In genomic region chr1:64687725-64688285, GRCh38 we compare ENCODE assay signal across 14 cellular contexts. TPM values are rescaled to one million over a fixed set of nuclear protein-coding genes. Genes with fewer than 3 reads are reported as not detected.
A peak's percentile ranks its signal among the peaks of the same experiment; 100 is the strongest.
DNase-seq lines count a peak whose midpoint lies in the region; ATAC-seq, FAIRE-seq and TF ChIP-seq lines count a peak whose summit lies in the region.
"Had no signal": no experiment of that assay in that cellular context is flagged by ENCODE, and none has a peak within 500 bp of the region (broad histone marks: within the 10 kb centered on the region; RNA-seq: fewer than 3 reads in every experiment).

No MANE protein-coding gene starts in this region.

- H3K27me3 Mint-ChIP-seq in HFFc6 (ENCODE audit: insufficient read depth), result peaks cover 2% of the 10 kb centered on the region; the same call in 1 of the 2 replicates
- H3K27me3 Mint-ChIP-seq in type B pancreatic cell, result no peaks in the 10 kb centered on the region
- H3K27me3 Mint-ChIP-seq: activated B cell treated with CpG ODN at 0.5 μM for 24 hours; activated naive CD8-positive, alpha-beta T cell treated with anti-CD3 and anti-CD28 coated beads, Interleukin-2, amount 10 ng/mL, durations not matched to agents 7 days and 5 days; CD8-positive, alpha-beta memory T cell had no signal

- H3K4me1 ChIP-seq in RWPE2 (ENCODE audit: insufficient read depth, poor library complexity, severe bottlenecking) (no peaks in the 10 kb centered on the region), psoas muscle (no peaks in the 10 kb centered on the region)

- peak; percentile 37 for DNase-seq in HFFc6
- DNase-seq in RWPE2 (ENCODE audit: low spot score), result no peak
- peak; percentile 58 for DNase-seq in fibroblast of pulmonary artery (ENCODE audit: low read depth)
- peak; percentile 21 to 48 for DNase-seq in psoas muscle
- no peak for DNase-seq in GM19239 (ENCODE audit: insufficient read length, low spot score)
- no peak for DNase-seq in HUDEP-2 (lab: John Stamatoyannopoulos, UW; ENCODE audit: unreplicated experiment in 76 of 76)
- DNase-seq in type B pancreatic cell (ENCODE audit: extremely low spot score, unreplicated experiment), result no peak
- DNase-seq: activated B cell treated with CpG ODN at 0.5 μM for 24 hours; activated naive CD8-positive, alpha-beta T cell treated with anti-CD3 and anti-CD28 coated beads, Interleukin-2, amount 10 ng/mL, durations not matched to agents 7 days and 5 days; CD8-positive, alpha-beta memory T cell; NCI-H2227 treated with DMSO at 0.1 percent for 48 hours had no signal

- ATAC-seq in RWPE2 (ENCODE audit: low read depth) (peak; percentile 33; the same call in 1 of the 3 replicates), psoas muscle (no peak), HG02840 (IDR thresholded peaks at IDR 0.05; ENCODE audit: low FRiP score, unreplicated experiment) (no peak)

- peak overlapping the region; percentile 66 for H3K27ac Mint-ChIP-seq in HFFc6
- no peak overlapping the region for H3K27ac Mint-ChIP-seq in type B pancreatic cell
- H3K27ac Mint-ChIP-seq: activated B cell treated with CpG ODN at 0.5 μM for 24 hours; activated naive CD8-positive, alpha-beta T cell treated with anti-CD3 and anti-CD28 coated beads, Interleukin-2, amount 10 ng/mL, durations not matched to agents 7 days and 5 days had no signal

- peaks cover 34% of the 10 kb centered on the region for H3K4me1 Mint-ChIP-seq in HFFc6 (ENCODE audit: low read depth)
- peaks cover 10% of the 10 kb centered on the region for H3K4me1 Mint-ChIP-seq in type B pancreatic cell (ENCODE audit: unreplicated experiment)
- H3K4me1 Mint-ChIP-seq: activated B cell treated with CpG ODN at 0.5 μM for 24 hours; CD8-positive, alpha-beta memory T cell had no signal

- H3K36me3 ChIP-seq in RWPE2 (ENCODE audit: low read depth) (no peaks in the 10 kb centered on the region), psoas muscle (ENCODE audit: insufficient read depth in 1 of 2, low read depth in 1 of 2) (peaks cover 0 to 18% of the 10 kb centered on the region in 2 donors)

- H3K9me3 ChIP-seq in RWPE2 (ENCODE audit: severe bottlenecking), result no peaks in the 10 kb centered on the region
- H3K9me3 ChIP-seq in psoas muscle, result no peaks in the 10 kb centered on the region
- H3K9me3 ChIP-seq: tibial artery had no signal

- H3K4me3 Mint-ChIP-seq in HFFc6, result no peak overlapping the region
- no peak overlapping the region for H3K4me3 Mint-ChIP-seq in type B pancreatic cell
- H3K4me3 Mint-ChIP-seq: activated B cell treated with CpG ODN at 0.5 μM for 24 hours; activated naive CD8-positive, alpha-beta T cell treated with anti-CD3 and anti-CD28 coated beads, Interleukin-2, amount 10 ng/mL, durations not matched to agents 7 days and 5 days; CD8-positive, alpha-beta memory T cell had no signal

- H3K27me3 ChIP-seq in RWPE2 (ENCODE audit: insufficient read depth, poor library complexity, severe bottlenecking), result no peaks in the 10 kb centered on the region
- H3K27me3 ChIP-seq in psoas muscle (ENCODE audit: insufficient read depth in 3 of 3, low read length in 2 of 3), result no peaks in the 10 kb centered on the region
- H3K27me3 ChIP-seq: dorsolateral prefrontal cortex, tibial artery had no signal

- H3K27ac ChIP-seq in RWPE2 (ENCODE audit: poor library complexity, severe bottlenecking) (no peak overlapping the region), psoas muscle (no peak overlapping the region)
- H3K27ac ChIP-seq: tibial artery had no signal

- H3K36me3 Mint-ChIP-seq in HFFc6 (ENCODE audit: low read depth) (no peaks in the 10 kb centered on the region), type B pancreatic cell (peaks cover 22% of the 10 kb centered on the region)
- H3K36me3 Mint-ChIP-seq: activated naive CD8-positive, alpha-beta T cell treated with anti-CD3 and anti-CD28 coated beads, Interleukin-2, amount 10 ng/mL, durations not matched to agents 7 days and 5 days; CD8-positive, alpha-beta memory T cell had no signal

- no peaks in the 10 kb centered on the region for H3K9me3 Mint-ChIP-seq in HFFc6
- H3K9me3 Mint-ChIP-seq in type B pancreatic cell, result no peaks in the 10 kb centered on the region
- H3K9me3 Mint-ChIP-seq: activated B cell treated with CpG ODN at 0.5 μM for 24 hours; activated naive CD8-positive, alpha-beta T cell treated with anti-CD3 and anti-CD28 coated beads, Interleukin-2, amount 10 ng/mL, durations not matched to agents 7 days and 5 days had no signal

- 78 to 81% (median 80%) methylated on average over 3 of the region's 3 CpGs for WGBS in psoas muscle, 3 donors

- FAIRE-seq in GM19239 (lab: Jason Lieb, UNC), result no peak

- H3K4me3 ChIP-seq in RWPE2 (ENCODE audit: severe bottlenecking), result no peak overlapping the region
- no peak overlapping the region for H3K4me3 ChIP-seq in fibroblast of pulmonary artery (replicated peaks; ENCODE audit: low read depth, low read length)
- no peak overlapping the region for H3K4me3 ChIP-seq in psoas muscle
- H3K4me3 ChIP-seq: dorsolateral prefrontal cortex, tibial artery had no signal

- TF ChIP-seq CTCF in HFFc6 (IDR thresholded peaks at IDR 0.05) (no peak), RWPE2 (IDR thresholded peaks at IDR 0.05; ENCODE audit: poor library complexity, severe bottlenecking) (no peak), fibroblast of pulmonary artery (IDR thresholded peaks at IDR 0.05; ENCODE audit: low read length, missing control alignments) (no peak), psoas muscle (IDR thresholded peaks at IDR 0.05) (no peak), type B pancreatic cell (conservative IDR thresholded peaks at IDR 0.05) (no peak)

- intact Hi-C loops in psoas muscle (cut with DNase I), result loop anchor here (2.0 to 10.0 kb wide), 5 partner anchors 54 to 994 kb away; no protein-coding TSS in a partner anchor

RNA-seq across cellular contexts. Expression of gene RAVER2, which starts 57.1 kb away (rescaled TPM):
- 1 to 10 TPM; 1.8 to 2.8 (median 2.3) TPM for total RNA-seq in HFFc6 (2021; fragmentation: NEBNext Ultra II Directional; extraction: Animal tissue kit (Norgen Biotek cat#: 25700))
- total RNA-seq in psoas muscle, result 10 to 100 TPM in 2 of 4 donors, 1 to 10 TPM in 2; 6.7 to 12.3 (median 10.2) TPM
- polyA plus RNA-seq in psoas muscle, result 1 to 10 TPM; 1.5 to 9.0 (median 4.8) TPM
- 26.5 and 28.0 TPM in 2 replicates for total RNA-seq in type B pancreatic cell (ENCODE audit: low replicate concordance)

Comparison
In these comparisons a context has a peak if more than half of its experiments do, and no peak if none do; other contexts are left out.
1. DNase-seq: peak in HFFc6 (single experiment), fibroblast of pulmonary artery (single experiment) and psoas muscle (2 of 2); none in RWPE2 (single experiment), GM19239 (single experiment), HUDEP-2 (0 of 76) and type B pancreatic cell (single experiment).